ENCODE assay signal across 8 cellular contexts in the genomic region with DNA sequence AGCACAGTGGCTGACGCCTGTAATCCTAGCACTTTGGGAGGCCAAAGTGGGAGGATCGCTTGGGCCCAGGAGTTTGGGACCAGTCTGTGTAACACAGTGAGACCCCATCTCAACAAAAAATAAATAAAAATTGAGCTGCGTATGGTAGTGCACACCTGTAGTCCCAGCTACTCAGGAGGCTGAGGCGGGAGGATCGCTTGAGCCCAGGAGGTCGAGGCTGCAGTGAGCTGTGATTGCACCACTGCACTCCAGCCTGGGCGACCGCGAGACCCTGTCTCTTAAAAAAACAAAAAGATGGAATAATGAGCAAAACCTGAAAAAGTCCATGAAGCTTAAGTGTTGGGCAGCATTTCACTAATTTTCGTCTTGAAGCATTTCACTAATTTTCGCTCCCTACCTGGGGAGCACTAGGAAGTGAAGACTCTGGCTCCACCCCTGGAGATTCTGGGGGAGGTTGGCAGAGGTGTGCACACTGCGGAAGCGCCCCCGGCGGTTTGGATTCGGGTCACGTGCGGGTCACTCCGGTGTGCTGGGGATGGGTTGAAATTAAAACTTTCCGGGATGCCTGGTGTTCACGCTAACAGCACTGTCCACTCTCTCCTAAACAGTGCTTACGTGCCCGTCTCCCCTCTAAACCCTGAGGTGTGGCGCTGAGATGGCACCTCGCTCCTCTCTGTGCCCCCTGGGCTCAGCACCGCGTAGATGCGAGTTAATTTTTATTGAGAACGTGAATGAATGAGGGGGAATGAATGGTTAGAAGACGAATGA. TPM values are rescaled to one million over a fixed set of nuclear protein-coding genes. Genes with fewer than 3 reads are reported as not detected.
DNase-seq lines count a peak whose midpoint lies in the region; ATAC-seq and TF ChIP-seq lines count a peak whose summit lies in the region.

No MANE protein-coding gene starts in this region.

- TF ChIP-seq POLR2A in spleen (IDR thresholded peaks at IDR 0.05), result no peak

- POLR2A ChIA-PET in CD8-positive, alpha-beta memory T cell (lab: Charles Lee), result interaction anchor here (0.6 kb wide), 2 partner anchors 93 to 1199 kb away, joined by 3 read pairs; no protein-coding TSS in a partner anchor
- POLR2A ChIA-PET in activated CD8-positive, alpha-beta T cell treated with anti-CD3 and anti-CD28 coated beads, Interleukin-2, amount 10 ng/mL, durations not matched to agents 7 days and 5 days (lab: Charles Lee), result interaction anchor here (1.1 to 1.4 kb wide), 2 partner anchors 99 to 100 kb away, joined by 3 to 5 read pairs; partner anchors contain the start of gene MARK2

- H3K27ac ChIP-seq in CD8-positive, alpha-beta memory T cell (ENCODE audit: low read depth, low read length), result peak overlapping the region; percentile 53
- peak overlapping the region; percentile 31 for H3K27ac ChIP-seq in hepatocyte
- H3K27ac ChIP-seq in spleen, result peak overlapping the region in 7 of 8 donors; percentile 41 to 87 (median 82)

- H2AFZ ChIP-seq in hepatocyte, result peak overlapping the region; percentile 71

- TF ChIP-seq CTCF in hepatocyte (IDR thresholded peaks at IDR 0.05; ENCODE audit: poor library complexity) (no peak), spleen (IDR thresholded peaks at IDR 0.05 in 8 of 11, conservative IDR thresholded peaks at IDR 0.05 in 3 of 11) (no peak)

- peak in 1 of 5 donors; percentile 29 for DNase-seq in CD8-positive, alpha-beta memory T cell
- DNase-seq in activated CD8-positive, alpha-beta T cell treated with anti-CD3 and anti-CD28 coated beads, Interleukin-2, amount 10 ng/mL, durations not matched to agents 7 days and 5 days, result peak; percentile 54
- DNase-seq in hepatocyte (ENCODE audit: low spot score) (no peak), spleen (peak; percentile 84), CD1c-positive myeloid dendritic cell (ENCODE audit: extremely low spot score) (no peak), GF-D8 (lab: John Stamatoyannopoulos, UW) (no peak)

- no peaks in the 10 kb centered on the region for H3K9me3 ChIP-seq in CD8-positive, alpha-beta memory T cell (ENCODE audit: low read length)
- H3K9me3 ChIP-seq in hepatocyte (ENCODE audit: low read depth) (no peaks in the 10 kb centered on the region), spleen (no peaks in the 10 kb centered on the region)

- ATAC-seq in GM19395 (IDR thresholded peaks at IDR 0.05; ENCODE audit: unreplicated experiment) (peak; percentile 17), HG03565 (IDR thresholded peaks at IDR 0.05; ENCODE audit: unreplicated experiment) (peak; percentile 8)
- peak; percentile 35 for ATAC-seq in activated CD8-positive, alpha-beta T cell treated with anti-CD3 and anti-CD28 coated beads, Interleukin-2, amount 10 ng/mL, durations not matched to agents 7 days and 5 days

- intact Hi-C loops in spleen (cut with DNase I; ENCODE audit: low total_unique reads), result no loop called here

- no peaks in the 10 kb centered on the region for H3K9me3 Mint-ChIP-seq in CD8-positive, alpha-beta memory T cell
- H3K9me3 Mint-ChIP-seq in activated CD8-positive, alpha-beta T cell treated with anti-CD3 and anti-CD28 coated beads, Interleukin-2, amount 10 ng/mL, durations not matched to agents 7 days and 5 days (ENCODE audit: insufficient read depth), result no peaks in the 10 kb centered on the region

- CTCF ChIA-PET in CD8-positive, alpha-beta memory T cell (lab: Charles Lee), result interaction anchor here (4.2 kb wide), 1 partner anchor 99 kb away, joined by 21 read pairs; the partner anchor contains the start of gene MARK2
- CTCF ChIA-PET in activated CD8-positive, alpha-beta T cell treated with anti-CD3 and anti-CD28 coated beads, Interleukin-2, amount 10 ng/mL, durations not matched to agents 7 days and 5 days (lab: Charles Lee), result interaction anchor here (0.6 to 1.7 kb wide), 5 partner anchors 8 to 1207 kb away, joined by 3 to 10 read pairs (median 4); partner anchors contain the start of gene MARK2

- H3K4me2 ChIP-seq in hepatocyte, result peak overlapping the region; percentile 79

- H3K27ac Mint-ChIP-seq in CD8-positive, alpha-beta memory T cell, result peak overlapping the region; percentile 64 to 96 (median 92)
- H3K27ac Mint-ChIP-seq in activated CD8-positive, alpha-beta T cell treated with anti-CD3 and anti-CD28 coated beads, Interleukin-2, amount 10 ng/mL, durations not matched to agents 7 days and 5 days, result peak overlapping the region; percentile 89

- H3K4me3 ChIP-seq in CD8-positive, alpha-beta memory T cell (ENCODE audit: low read length), result peak overlapping the region; percentile 87
- peak overlapping the region; percentile 11 for H3K4me3 ChIP-seq in hepatocyte
- H3K4me3 ChIP-seq in spleen, result peak overlapping the region; percentile 51 to 85 (median 73)

- H3K79me2 ChIP-seq in hepatocyte, result peaks cover 38% of the 10 kb centered on the region

- H3K4me1 ChIP-seq in CD8-positive, alpha-beta memory T cell (ENCODE audit: insufficient read depth, low read length), result peaks cover 15% of the 10 kb centered on the region
- H3K4me1 ChIP-seq in hepatocyte (ENCODE audit: insufficient read depth), result peaks cover 9% of the 10 kb centered on the region
- peaks cover 11 to 47% (median 34%) of the 10 kb centered on the region in 6 donors for H3K4me1 ChIP-seq in spleen

- H4K20me1 ChIP-seq in hepatocyte (ENCODE audit: insufficient read depth, poor library complexity, severe bottlenecking), result no peaks in the 10 kb centered on the region

- H3K9me2 ChIP-seq in hepatocyte (replicated peaks; ENCODE audit: insufficient read depth), result no peaks in the 10 kb centered on the region

- no peaks in the 10 kb centered on the region for H3K27me3 ChIP-seq in CD8-positive, alpha-beta memory T cell (ENCODE audit: insufficient read depth, low read length, poor library complexity, severe bottlenecking)
- H3K27me3 ChIP-seq in hepatocyte (no peaks in the 10 kb centered on the region), spleen (replicated peaks in 1 of 7) (no peaks in the 10 kb centered on the region)

- no peaks in the 10 kb centered on the region for H3K27me3 Mint-ChIP-seq in CD8-positive, alpha-beta memory T cell
- peaks cover 2% of the 10 kb centered on the region for H3K27me3 Mint-ChIP-seq in activated CD8-positive, alpha-beta T cell treated with anti-CD3 and anti-CD28 coated beads, Interleukin-2, amount 10 ng/mL, durations not matched to agents 7 days and 5 days (ENCODE audit: low read depth)

- 25% methylated on average over 30 of the region's 30 CpGs for WGBS in hepatocyte (ENCODE audit: low lambda C conversion rate, missing lambda C conversion rate)
- WGBS in spleen, 5 donors, result 23 to 25% (median 23%) methylated on average over 30 of the region's 30 CpGs

- H3K36me3 Mint-ChIP-seq in CD8-positive, alpha-beta memory T cell, result peaks cover 0 to 12% (median 0%) of the 10 kb centered on the region in 3 donors
- peaks cover 3% of the 10 kb centered on the region for H3K36me3 Mint-ChIP-seq in activated CD8-positive, alpha-beta T cell treated with anti-CD3 and anti-CD28 coated beads, Interleukin-2, amount 10 ng/mL, durations not matched to agents 7 days and 5 days (ENCODE audit: low read depth)

- H3K4me1 Mint-ChIP-seq in CD8-positive, alpha-beta memory T cell, result peaks cover 22 to 26% (median 26%) of the 10 kb centered on the region in 3 donors
- H3K4me1 Mint-ChIP-seq in activated CD8-positive, alpha-beta T cell treated with anti-CD3 and anti-CD28 coated beads, Interleukin-2, amount 10 ng/mL, durations not matched to agents 7 days and 5 days (ENCODE audit: low read depth), result peaks cover 27% of the 10 kb centered on the region

- peak overlapping the region; percentile 85 to 92 (median 89) for H3K4me3 Mint-ChIP-seq in CD8-positive, alpha-beta memory T cell
- H3K4me3 Mint-ChIP-seq in activated CD8-positive, alpha-beta T cell treated with anti-CD3 and anti-CD28 coated beads, Interleukin-2, amount 10 ng/mL, durations not matched to agents 7 days and 5 days, result peak overlapping the region; percentile 85

- no peaks in the 10 kb centered on the region for H3K36me3 ChIP-seq in CD8-positive, alpha-beta memory T cell (ENCODE audit: insufficient read depth, low read length)
- no peaks in the 10 kb centered on the region for H3K36me3 ChIP-seq in hepatocyte (replicated peaks; ENCODE audit: insufficient read depth, low read depth)
- peaks cover 0 to 5% (median 0%) of the 10 kb centered on the region in 6 donors for H3K36me3 ChIP-seq in spleen

RNA-seq across cellular contexts. Expression of gene NAA40, which starts 0.9 kb away (rescaled TPM):
- 10 to 100 TPM; 20.2 to 26.2 TPM for total RNA-seq in CD8-positive, alpha-beta memory T cell
- polyA plus RNA-seq in CD8-positive, alpha-beta memory T cell, result 15.9 TPM
- 10 to 100 TPM; 42.6 to 44.9 TPM for total RNA-seq in activated CD8-positive, alpha-beta T cell treated with anti-CD3 and anti-CD28 coated beads, Interleukin-2, amount 10 ng/mL, durations not matched to agents 7 days and 5 days
- total RNA-seq in hepatocyte, result 12.2 and 15.3 TPM in 2 replicates
- 16.4 and 17.9 TPM in 2 replicates for polyA plus RNA-seq in hepatocyte
- total RNA-seq in spleen, result 10 to 100 TPM; 27.2 to 45.4 (median 35.9) TPM
- polyA plus RNA-seq in spleen, result 10 to 100 TPM; 12.1 to 21.4 (median 19.8) TPM

RNA-seq across cellular contexts. Expression of gene RCOR2, which starts 20.9 kb away (rescaled TPM):
- under 1 TPM; 0.11 to 0.13 TPM for total RNA-seq in CD8-positive, alpha-beta memory T cell
- not detected for polyA plus RNA-seq in CD8-positive, alpha-beta memory T cell
- total RNA-seq in activated CD8-positive, alpha-beta T cell treated with anti-CD3 and anti-CD28 coated beads, Interleukin-2, amount 10 ng/mL, durations not matched to agents 7 days and 5 days, result under 1 TPM; 0.55 to 0.60 TPM
- total RNA-seq in hepatocyte, result 4.3 and 4.4 TPM in 2 replicates
- polyA plus RNA-seq in hepatocyte, result 3.1 and 3.5 TPM in 2 replicates
- total RNA-seq in spleen, result under 1 TPM in 5 of 7 donors, not detected in 2; 0.17 to 0.52 (median 0.26) TPM
- polyA plus RNA-seq in spleen, result under 1 TPM; 0.07 to 0.18 (median 0.10) TPM

RNA-seq across cellular contexts. Expression of gene COX8A, which starts 36.5 kb away (rescaled TPM):
- 100 to 1,000 TPM; 373 to 424 TPM for total RNA-seq in CD8-positive, alpha-beta memory T cell
- polyA plus RNA-seq in CD8-positive, alpha-beta memory T cell, result 388 TPM
- total RNA-seq in activated CD8-positive, alpha-beta T cell treated with anti-CD3 and anti-CD28 coated beads, Interleukin-2, amount 10 ng/mL, durations not matched to agents 7 days and 5 days, result 100 to 1,000 TPM; 528 to 569 TPM
- 430 and 436 TPM in 2 replicates for total RNA-seq in hepatocyte
- 463 TPM in 2 replicates for polyA plus RNA-seq in hepatocyte
- total RNA-seq in spleen, result 100 to 1,000 TPM; 181 to 531 (median 217) TPM
- 100 to 1,000 TPM; 340 to 698 (median 481) TPM for polyA plus RNA-seq in spleen

RNA-seq across cellular contexts. Expression of gene OTUB1, which starts 48.3 kb away (rescaled TPM):
- total RNA-seq in CD8-positive, alpha-beta memory T cell, result 10 to 100 TPM; 75.8 to 85.0 TPM
- 135 TPM for polyA plus RNA-seq in CD8-positive, alpha-beta memory T cell
- 100 to 1,000 TPM in 1 of 2 experiments, 10 to 100 TPM in 1; 93.7 to 102 TPM for total RNA-seq in activated CD8-positive, alpha-beta T cell treated with anti-CD3 and anti-CD28 coated beads, Interleukin-2, amount 10 ng/mL, durations not matched to agents 7 days and 5 days
- total RNA-seq in hepatocyte (49.9 and 55.9 TPM in 2 replicates), spleen (10 to 100 TPM; 56.1 to 65.8 (median 58.8) TPM)
- polyA plus RNA-seq in hepatocyte (152 and 196 TPM in 2 replicates), spleen (10 to 100 TPM; 65.5 to 89.7 (median 83.5) TPM)

Comparison
In these comparisons a context has a peak if more than half of its experiments do, and no peak if none do; other contexts are left out.
1. DNase-seq: peak in activated CD8-positive, alpha-beta T cell treated with anti-CD3 and anti-CD28 coated beads, Interleukin-2, amount 10 ng/mL, durations not matched to agents 7 days and 5 days (single experiment) and spleen (single experiment); none in hepatocyte (single experiment), CD1c-positive myeloid dendritic cell (single experiment) and GF-D8 (single experiment).
2. H3K27ac ChIP-seq: peak in every context shown above with its lines; median percentile 82 in spleen; 53 in CD8-positive, alpha-beta memory T cell; 31 in hepatocyte.
3. H3K4me3 ChIP-seq: peak in every context shown above with its lines; median percentile 87 in CD8-positive, alpha-beta memory T cell; 73 in spleen; 11 in hepatocyte.
4. Peak in every context shown above with its lines, with median percentiles within 50 percentile points of each other: ATAC-seq.